ENCODE assay signal across 27 cellular contexts in genomic region chr3:186594591-186595113, GRCh38. TPM values are rescaled to one million over a fixed set of nuclear protein-coding genes. Genes with fewer than 3 reads are reported as not detected.
"Had no signal": no experiment of that assay in that cellular context is flagged by ENCODE, and none has a peak within 500 bp of the region (broad histone marks: within the 10 kb centered on the region; RNA-seq: fewer than 3 reads in every experiment).

No MANE protein-coding gene starts in this region.

- H3K36me3 ChIP-seq: heart left ventricle, lower lobe of right lung, stomach, suprapubic skin, tibial nerve, WERI-Rb-1 had no signal

- FAIRE-seq: endometrium had no signal

- H3K27ac ChIP-seq: heart left ventricle, lower lobe of right lung, stomach, suprapubic skin, tibial nerve, WERI-Rb-1 had no signal

- H3K4me1 ChIP-seq: lower lobe of right lung, stomach, tibial nerve had no signal

- H3K27me3 ChIP-seq: heart left ventricle, stomach, suprapubic skin, tibial nerve had no signal

- DNase-seq: activated CD4-positive, alpha-beta T cell treated with anti-CD3 and anti-CD28 coated beads, Interleukin-2, amount 10 ng/mL, durations not matched to agents 7 days and 5 days; activated CD4-positive, CD25-positive, alpha-beta regulatory T cell treated with anti-CD3 and anti-CD28 coated beads, Interleukin-2, amount 50 U/mL, for 72 hours; activated CD8-positive, alpha-beta T cell treated with anti-CD3 and anti-CD28 coated beads for 36 hours; activated gamma-delta T cell treated with Interleukin-2 at 50 U/mL for 16 hours; anterior cingulate cortex; effector CD4-positive, alpha-beta T cell; heart left ventricle; islet precursor cell; left cardiac atrium; lower lobe of right lung; mesendoderm; mucosa of descending colon; retina; stimulated activated CD4-positive, alpha-beta T cell treated with anti-CD3 and anti-CD28 coated beads, Interleukin-4, amount 100 ng/mL, for 4 hours; stomach; T-helper 1 cell; WERI-Rb-1 had no signal

- ATAC-seq: activated CD8-positive, alpha-beta T cell treated with anti-CD3 and anti-CD28 coated beads for 36 hours; heart left ventricle; left cardiac atrium; lower lobe of right lung had no signal

- H3K9me3 ChIP-seq: heart left ventricle, lower lobe of right lung, mucosa of descending colon, stomach, suprapubic skin, tibial nerve had no signal

- H3K4me3 ChIP-seq: heart left ventricle, lower lobe of right lung, mucosa of descending colon, stomach, suprapubic skin, tibial nerve had no signal

RNA-seq across cellular contexts. Expression of gene AHSG, which starts 18.2 kb away (rescaled TPM):
- total RNA-seq: activated CD4-positive, alpha-beta T cell treated with anti-CD3 and anti-CD28 coated beads, Interleukin-2, amount 10 ng/mL, durations not matched to agents 7 days and 5 days; activated CD8-positive, alpha-beta T cell treated with anti-CD3 and anti-CD28 coated beads for 36 hours; cardiac septum; epithelial cell of proximal tubule; fibroblast of villous mesenchyme; heart left ventricle; lower lobe of right lung; mucosa of descending colon; omental fat pad; tibial nerve had no signal
- polyA plus RNA-seq: stomach had no signal

RNA-seq across cellular contexts. Expression of gene FETUB, which starts 45.5 kb away (rescaled TPM):
- total RNA-seq: activated CD4-positive, alpha-beta T cell treated with anti-CD3 and anti-CD28 coated beads, Interleukin-2, amount 10 ng/mL, durations not matched to agents 7 days and 5 days; activated CD8-positive, alpha-beta T cell treated with anti-CD3 and anti-CD28 coated beads for 36 hours; cardiac septum; epithelial cell of proximal tubule; fibroblast of villous mesenchyme; left cardiac atrium; lower lobe of right lung; mucosa of descending colon; neural crest cell; omental fat pad; progenitor cell of endocrine pancreas; stomach; tibial nerve; urinary bladder had no signal
- polyA plus RNA-seq: heart left ventricle, urinary bladder had no signal

RNA-seq across cellular contexts. Expression of gene CRYGS, which starts 50.5 kb away (rescaled TPM):
- total RNA-seq: epithelial cell of proximal tubule had no signal
